Comparison of ENCODE assay signal across 3 cellular contexts in the genomic region with DNA sequence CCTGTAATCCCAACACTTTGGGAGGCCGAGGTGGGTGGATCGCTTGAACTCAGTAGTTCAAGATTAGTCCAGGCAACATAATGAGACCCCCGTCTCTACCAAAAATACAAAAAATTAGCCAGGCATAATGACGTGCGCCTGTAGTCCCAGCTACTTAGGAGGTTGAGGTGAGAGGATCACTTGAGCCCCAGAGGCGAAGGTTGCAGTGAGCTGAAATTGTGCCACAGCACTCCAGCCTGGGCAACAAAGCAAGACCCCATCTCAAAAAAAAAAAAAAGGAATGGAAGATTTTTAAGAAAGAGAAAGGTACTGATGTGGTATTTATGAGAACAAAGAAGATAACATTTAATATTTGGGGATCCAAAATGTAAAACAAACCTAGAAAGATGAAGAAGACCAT.
TF ChIP-seq lines count a peak whose summit lies in the region.

No MANE protein-coding gene starts in this region.

TF ChIP-seq in WTC11, 78 proteins besides CTCF, POLR2A, EP300 and RAD21:
- no peak for TF ChIP-seq FOXJ3 (CRISPR knock-in tag; IDR thresholded peaks at IDR 0.05; ENCODE audit: borderline replicate concordance)
- TF ChIP-seq EMX1 (CRISPR knock-in tag; IDR thresholded peaks at IDR 0.05) = no peak
- TF ChIP-seq, protein P1, sequence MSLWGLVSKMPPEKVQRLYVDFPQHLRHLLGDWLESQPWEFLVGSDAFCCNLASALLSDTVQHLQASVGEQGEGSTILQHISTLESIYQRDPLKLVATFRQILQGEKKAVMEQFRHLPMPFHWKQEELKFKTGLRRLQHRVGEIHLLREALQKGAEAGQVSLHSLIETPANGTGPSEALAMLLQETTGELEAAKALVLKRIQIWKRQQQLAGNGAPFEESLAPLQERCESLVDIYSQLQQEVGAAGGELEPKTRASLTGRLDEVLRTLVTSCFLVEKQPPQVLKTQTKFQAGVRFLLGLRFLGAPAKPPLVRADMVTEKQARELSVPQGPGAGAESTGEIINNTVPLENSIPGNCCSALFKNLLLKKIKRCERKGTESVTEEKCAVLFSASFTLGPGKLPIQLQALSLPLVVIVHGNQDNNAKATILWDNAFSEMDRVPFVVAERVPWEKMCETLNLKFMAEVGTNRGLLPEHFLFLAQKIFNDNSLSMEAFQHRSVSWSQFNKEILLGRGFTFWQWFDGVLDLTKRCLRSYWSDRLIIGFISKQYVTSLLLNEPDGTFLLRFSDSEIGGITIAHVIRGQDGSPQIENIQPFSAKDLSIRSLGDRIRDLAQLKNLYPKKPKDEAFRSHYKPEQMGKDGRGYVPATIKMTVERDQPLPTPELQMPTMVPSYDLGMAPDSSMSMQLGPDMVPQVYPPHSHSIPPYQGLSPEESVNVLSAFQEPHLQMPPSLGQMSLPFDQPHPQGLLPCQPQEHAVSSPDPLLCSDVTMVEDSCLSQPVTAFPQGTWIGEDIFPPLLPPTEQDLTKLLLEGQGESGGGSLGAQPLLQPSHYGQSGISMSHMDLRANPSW (CRISPR knock-in tag; conservative IDR thresholded peaks at IDR 0.05; ENCODE audit: low read depth) = no peak
- no peak for TF ChIP-seq NFE2L1 (CRISPR knock-in tag; IDR thresholded peaks at IDR 0.05)
- TF ChIP-seq ZNF121 (CRISPR knock-in tag; IDR thresholded peaks at IDR 0.05) = peak; percentile 70; the same call in 1 of the 2 replicates
- TF ChIP-seq, protein P2, sequence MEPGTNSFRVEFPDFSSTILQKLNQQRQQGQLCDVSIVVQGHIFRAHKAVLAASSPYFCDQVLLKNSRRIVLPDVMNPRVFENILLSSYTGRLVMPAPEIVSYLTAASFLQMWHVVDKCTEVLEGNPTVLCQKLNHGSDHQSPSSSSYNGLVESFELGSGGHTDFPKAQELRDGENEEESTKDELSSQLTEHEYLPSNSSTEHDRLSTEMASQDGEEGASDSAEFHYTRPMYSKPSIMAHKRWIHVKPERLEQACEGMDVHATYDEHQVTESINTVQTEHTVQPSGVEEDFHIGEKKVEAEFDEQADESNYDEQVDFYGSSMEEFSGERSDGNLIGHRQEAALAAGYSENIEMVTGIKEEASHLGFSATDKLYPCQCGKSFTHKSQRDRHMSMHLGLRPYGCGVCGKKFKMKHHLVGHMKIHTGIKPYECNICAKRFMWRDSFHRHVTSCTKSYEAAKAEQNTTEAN (CRISPR knock-in tag; IDR thresholded peaks at IDR 0.05) = no peak
- TF ChIP-seq SP1 (CRISPR knock-in tag; conservative IDR thresholded peaks at IDR 0.05) = no peak

TF ChIP-seq in K562, 482 proteins besides CTCF, POLR2A, EP300 and RAD21:
- TF ChIP-seq ZNF121 (CRISPR knock-in tag; conservative IDR thresholded peaks at IDR 0.05) (peak; percentile 62), SMARCA5 (IDR thresholded peaks at IDR 0.05) (no peak)

TF ChIP-seq in HepG2, 621 proteins besides CTCF, POLR2A, EP300 and RAD21:
- TF ChIP-seq ZNF30 (CRISPR knock-in tag; IDR thresholded peaks at IDR 0.05) (no peak), ETV6 (CRISPR knock-in tag; conservative IDR thresholded peaks at IDR 0.05) (no peak), POLR2AphosphoS2 (IDR thresholded peaks at IDR 0.05; ENCODE audit: low read depth, low read length) (no peak), SMARCC2 (IDR thresholded peaks at IDR 0.05) (no peak), SNRNP70 (IDR thresholded peaks at IDR 0.05; ENCODE audit: low read depth, low read length) (no peak), SRY (CRISPR knock-in tag; IDR thresholded peaks at IDR 0.05) (no peak), SNAPC2 (CRISPR knock-in tag; IDR thresholded peaks at IDR 0.05) (no peak), ZNF264 (CRISPR knock-in tag; IDR thresholded peaks at IDR 0.05) (no peak), HOXD1 (CRISPR knock-in tag; IDR thresholded peaks at IDR 0.05) (no peak), ZNF224 (CRISPR knock-in tag; IDR thresholded peaks at IDR 0.05) (no peak), EHMT2 (IDR thresholded peaks at IDR 0.05; ENCODE audit: borderline replicate concordance, low read depth, low read length) (no peak), ZNF441 (CRISPR knock-in tag; IDR thresholded peaks at IDR 0.05; ENCODE audit: borderline replicate concordance) (no peak), ZZZ3 (CRISPR knock-in tag; IDR thresholded peaks at IDR 0.05; ENCODE audit: borderline replicate concordance) (no peak), ZNF234 (CRISPR knock-in tag; conservative IDR thresholded peaks at IDR 0.05) (no peak), POLR2AphosphoS5 (IDR thresholded peaks at IDR 0.05; ENCODE audit: low read depth, low read length) (no peak), RBM22 (optimal IDR thresholded peaks at IDR 0.05; ENCODE audit: low read length) (no peak), CC2D1A (CRISPR knock-in tag; IDR thresholded peaks at IDR 0.05) (no peak), NFRKB (IDR thresholded peaks at IDR 0.05) (no peak)
- TF ChIP-seq, protein P3, sequence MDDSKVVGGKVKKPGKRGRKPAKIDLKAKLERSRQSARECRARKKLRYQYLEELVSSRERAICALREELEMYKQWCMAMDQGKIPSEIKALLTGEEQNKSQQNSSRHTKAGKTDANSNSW (CRISPR knock-in tag; IDR thresholded peaks at IDR 0.05; ENCODE audit: borderline replicate concordance) = no peak
- TF ChIP-seq, protein P4, sequence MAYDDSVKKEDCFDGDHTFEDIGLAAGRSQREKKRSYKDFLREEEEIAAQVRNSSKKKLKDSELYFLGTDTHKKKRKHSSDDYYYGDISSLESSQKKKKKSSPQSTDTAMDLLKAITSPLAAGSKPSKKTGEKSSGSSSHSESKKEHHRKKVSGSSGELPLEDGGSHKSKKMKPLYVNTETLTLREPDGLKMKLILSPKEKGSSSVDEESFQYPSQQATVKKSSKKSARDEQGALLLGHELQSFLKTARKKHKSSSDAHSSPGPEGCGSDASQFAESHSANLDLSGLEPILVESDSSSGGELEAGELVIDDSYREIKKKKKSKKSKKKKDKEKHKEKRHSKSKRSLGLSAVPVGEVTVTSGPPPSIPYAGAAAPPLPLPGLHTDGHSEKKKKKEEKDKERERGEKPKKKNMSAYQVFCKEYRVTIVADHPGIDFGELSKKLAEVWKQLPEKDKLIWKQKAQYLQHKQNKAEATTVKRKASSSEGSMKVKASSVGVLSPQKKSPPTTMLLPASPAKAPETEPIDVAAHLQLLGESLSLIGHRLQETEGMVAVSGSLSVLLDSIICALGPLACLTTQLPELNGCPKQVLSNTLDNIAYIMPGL (CRISPR knock-in tag; IDR thresholded peaks at IDR 0.05; ENCODE audit: borderline replicate concordance in 1 of 2, low read depth in 1 of 2) = no peak
